21 cellular contexts compared by ENCODE assay signal in the genomic region with DNA sequence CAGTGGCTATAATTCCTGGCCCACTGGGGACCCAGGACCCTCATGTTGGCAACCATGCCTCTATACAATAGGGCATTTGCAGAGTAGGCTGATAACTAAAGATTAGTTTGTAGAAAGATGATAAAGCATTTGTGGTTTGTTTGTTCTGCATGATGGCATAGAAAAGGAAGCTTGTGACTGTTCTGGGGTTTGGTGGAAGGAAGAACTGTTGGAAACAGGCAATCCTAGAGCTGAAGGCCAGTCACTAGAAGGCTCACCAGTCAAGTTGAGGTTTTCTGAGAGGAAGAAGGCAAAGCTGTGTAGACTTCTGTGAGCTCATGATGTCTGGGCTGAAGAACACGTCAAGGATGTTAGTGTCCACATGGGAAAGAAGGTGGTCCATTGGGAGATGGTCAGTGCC.
DNase-seq lines count a peak whose midpoint lies in the region; ATAC-seq, FAIRE-seq and TF ChIP-seq lines count a peak whose summit lies in the region.
"Had no signal": no experiment of that assay in that cellular context is flagged by ENCODE, and none has a peak within 500 bp of the region (broad histone marks: within the 10 kb centered on the region; RNA-seq: fewer than 3 reads in every experiment).

No MANE protein-coding gene starts in this region.

- H3K27me3 ChIP-seq in IMR-90 (ENCODE audit: control insufficient read depth, insufficient read depth, low read length) (no peaks in the 10 kb centered on the region), PC-3 (ENCODE audit: low read length) (no peaks in the 10 kb centered on the region), astrocyte (ENCODE audit: insufficient read depth, low read length) (no peaks in the 10 kb centered on the region)
- H3K27me3 ChIP-seq: SJCRH30 had no signal

- ATAC-seq in IMR-90 (ENCODE audit: low read depth) (no peak), PC-3 (peak; percentile 48), GM21737 (IDR thresholded peaks at IDR 0.05; ENCODE audit: unreplicated experiment) (no peak)
- ATAC-seq: CD8-positive, alpha-beta T cell had no signal

- FAIRE-seq in astrocyte (lab: Jason Lieb, UNC): peak; percentile 67
- FAIRE-seq: GM12892 had no signal

- H3K36me3 Mint-ChIP-seq in astrocyte (ENCODE audit: low read depth, unreplicated experiment) (no peaks in the 10 kb centered on the region), progenitor cell of endocrine pancreas (ENCODE audit: insufficient read depth) (peaks cover 2% of the 10 kb centered on the region)
- H3K36me3 Mint-ChIP-seq: CD8-positive, alpha-beta T cell had no signal

- H4K20me1 ChIP-seq in IMR-90 (ENCODE audit: insufficient read depth, low read length): no peaks in the 10 kb centered on the region
- no peaks in the 10 kb centered on the region for H4K20me1 ChIP-seq in PC-3 (ENCODE audit: low read length)
- no peaks in the 10 kb centered on the region for H4K20me1 ChIP-seq in astrocyte (ENCODE audit: insufficient read depth, low read length)

- dilution Hi-C loops in IMR-90 (cut with HindIII; ENCODE audit: low sequenced_read_pairs, unreplicated experiment): no loop called here

- intact Hi-C loops in IMR-90 (cut with micrococcal nuclease) (no loop called here), PC-3 (cut with micrococcal nuclease) (no loop called here)

- no peak overlapping the region for H3K27ac Mint-ChIP-seq in astrocyte (ENCODE audit: unreplicated experiment)
- H3K27ac Mint-ChIP-seq in progenitor cell of endocrine pancreas: no peak overlapping the region
- H3K27ac Mint-ChIP-seq: B cell; CD8-positive, alpha-beta T cell had no signal

- no peaks in the 10 kb centered on the region for H3K79me2 ChIP-seq in PC-3 (ENCODE audit: low read length)
- H3K79me2 ChIP-seq in astrocyte (ENCODE audit: insufficient read depth, low read length): no peaks in the 10 kb centered on the region

- H2BK120ac ChIP-seq in IMR-90 (ENCODE audit: low read depth, low read length): no peak overlapping the region

- H3K9me2 ChIP-seq in PC-3 (replicated peaks; ENCODE audit: low read length): no peaks in the 10 kb centered on the region

- no peak overlapping the region for H3K23ac ChIP-seq in IMR-90 (ENCODE audit: low read depth, low read length)

- CTCF ChIA-PET in IMR-90 (lab: Yijun Ruan, JAX): interaction anchor here (0.6 kb wide), 1 partner anchor 1170 kb away, joined by 6 read pairs; no protein-coding TSS in a partner anchor
- CTCF ChIA-PET in PC-3 (lab: Charles Lee): interaction anchor here (0.9 kb wide), 1 partner anchor 94 kb away, joined by 3 read pairs; no protein-coding TSS in a partner anchor

- TF ChIP-seq RAD21 in IMR-90 (IDR thresholded peaks at IDR 0.05; ENCODE audit: low read length): no peak

- no peak overlapping the region for H4K5ac ChIP-seq in IMR-90 (ENCODE audit: low read depth, low read length)

- no peak overlapping the region for H3K9ac ChIP-seq in IMR-90 (ENCODE audit: low read depth, low read length)
- H3K9ac ChIP-seq in PC-3 (ENCODE audit: low read length): no peak overlapping the region
- no peak overlapping the region for H3K9ac ChIP-seq in astrocyte (ENCODE audit: low read length)
- H3K9ac ChIP-seq: KMS-11 had no signal

- DNase-seq in IMR-90 (peak; percentile 18), PC-3 (peak; percentile 58), astrocyte (ENCODE audit: low read depth) (no peak), AG08395 (ENCODE audit: low spot score) (no peak), progenitor cell of endocrine pancreas (ENCODE audit: low spot score, unreplicated experiment) (no peak)
- DNase-seq in effector CD8-positive, alpha-beta T cell (lab: John Stamatoyannopoulos, UW): no peak
- DNase-seq: ACHN; CD8-positive, alpha-beta T cell; DND-41; GF-D8; GOT3; MM.1S; NCI-H1105; NCI-H1694 treated with DMSO at 0.1 percent for 48 hours; NCI-H446; NCI-H69; SJCRH30 had no signal

- no peaks in the 10 kb centered on the region for H3F3A ChIP-seq in PC-3 (ENCODE audit: low read length, unreplicated experiment)

- in situ Hi-C loops in IMR-90 (cut with MboI; ENCODE audit: low sequenced_read_pairs): no loop called here

- H3K79me1 ChIP-seq in IMR-90 (ENCODE audit: low read depth in 1 of 2, low read length in 2 of 2): no peaks in the 10 kb centered on the region

- H3K27ac ChIP-seq in IMR-90 (ENCODE audit: insufficient read depth, low read length) (no peak overlapping the region), PC-3 (ENCODE audit: low read length) (no peak overlapping the region), astrocyte (ENCODE audit: low read depth, low read length) (no peak overlapping the region)
- H3K27ac ChIP-seq: KMS-11, SJCRH30 had no signal

- no peak overlapping the region for H2BK5ac ChIP-seq in IMR-90 (ENCODE audit: low read depth, low read length, poor library complexity, severe bottlenecking)

- no peak overlapping the region for H3K4me2 ChIP-seq in IMR-90 (ENCODE audit: low read depth, low read length)
- H3K4me2 ChIP-seq in PC-3 (ENCODE audit: low read length): peak overlapping the region; percentile 16; the same call in 1 of the 2 replicates
- no peak overlapping the region for H3K4me2 ChIP-seq in astrocyte (ENCODE audit: low read length)
- H3K4me2 ChIP-seq: KMS-11 had no signal

- H3K18ac ChIP-seq in IMR-90 (ENCODE audit: low read depth, low read length): no peak overlapping the region; the same call in 1 of the 2 replicates

- no peak for TF ChIP-seq CTCF in IMR-90 (conservative IDR thresholded peaks at IDR 0.05; ENCODE audit: low read depth, low read length)
- no peak for TF ChIP-seq CTCF in PC-3 (conservative IDR thresholded peaks at IDR 0.05; ENCODE audit: low read depth, low read length)
- no peak for TF ChIP-seq CTCF in astrocyte (IDR thresholded peaks at IDR 0.05; ENCODE audit: insufficient read depth, low read depth, low read length)
- TF ChIP-seq CTCF in progenitor cell of endocrine pancreas (IDR thresholded peaks at IDR 0.05; ENCODE audit: unreplicated experiment): no peak

- H2AK5ac ChIP-seq in IMR-90 (ENCODE audit: low read depth, low read length): no peak overlapping the region

- peaks cover 10% of the 10 kb centered on the region for H3K9me1 ChIP-seq in IMR-90 (ENCODE audit: insufficient read depth, low read length)

- TF ChIP-seq POLR2A in IMR-90 (IDR thresholded peaks at IDR 0.05; ENCODE audit: low read depth, low read length): no peak

- H3K27me3 Mint-ChIP-seq in astrocyte (ENCODE audit: low read depth, unreplicated experiment): no peaks in the 10 kb centered on the region
- H3K27me3 Mint-ChIP-seq in progenitor cell of endocrine pancreas: no peaks in the 10 kb centered on the region

- H2AFZ ChIP-seq in IMR-90 (replicated peaks; ENCODE audit: low read length, poor library complexity): no peak overlapping the region
- no peak overlapping the region for H2AFZ ChIP-seq in PC-3 (ENCODE audit: low read length)
- no peak overlapping the region for H2AFZ ChIP-seq in astrocyte (ENCODE audit: low read depth, low read length)

- H3K4me1 Mint-ChIP-seq in astrocyte (ENCODE audit: low read depth, unreplicated experiment) (peaks cover 20% of the 10 kb centered on the region), progenitor cell of endocrine pancreas (ENCODE audit: low read depth) (peaks cover 12% of the 10 kb centered on the region)
- H3K4me1 Mint-ChIP-seq: B cell had no signal

- H2AK9ac ChIP-seq in IMR-90 (replicated peaks; ENCODE audit: low read depth, low read length, poor library complexity): no peak overlapping the region

- H3K9me3 Mint-ChIP-seq in astrocyte (ENCODE audit: unreplicated experiment) (peaks cover 5% of the 10 kb centered on the region), progenitor cell of endocrine pancreas (ENCODE audit: low read depth) (peaks cover 6% of the 10 kb centered on the region)
- H3K9me3 Mint-ChIP-seq: CD8-positive, alpha-beta T cell had no signal

- H3K4me3 Mint-ChIP-seq in astrocyte (ENCODE audit: unreplicated experiment) (no peak overlapping the region), progenitor cell of endocrine pancreas (ENCODE audit: low read depth) (no peak overlapping the region)
- H3K4me3 Mint-ChIP-seq: B cell; CD8-positive, alpha-beta T cell had no signal

- H3K4me3 ChIP-seq in IMR-90 (ENCODE audit: insufficient read depth, low read depth, low read length) (no peak overlapping the region), PC-3 (ENCODE audit: low read length) (no peak overlapping the region), astrocyte (ENCODE audit: insufficient read depth, low read depth, low read length) (no peak overlapping the region)
- H3K4me3 ChIP-seq: SJCRH30 had no signal

- peaks cover 5% of the 10 kb centered on the region for H3K4me1 ChIP-seq in IMR-90 (ENCODE audit: control insufficient read depth, insufficient read depth, low read length)
- peaks cover 45% of the 10 kb centered on the region for H3K4me1 ChIP-seq in PC-3 (ENCODE audit: insufficient read depth, low read length)
- H3K4me1 ChIP-seq in astrocyte (ENCODE audit: insufficient read depth, low read length): peaks cover 16% of the 10 kb centered on the region

- BruUV-seq in IMR-90 (replicated peaks; lab: Mats Ljungman, UMichigan): no TSS peak
- no TSS peak for BruUV-seq in PC-3 (replicated peaks; lab: Mats Ljungman, UMichigan)

- H3K4ac ChIP-seq in IMR-90 (ENCODE audit: low read depth, low read length): no peak overlapping the region

- WGBS in IMR-90 (ENCODE audit: extremely low coverage in 2 of 2, insufficient read length in 1 of 2), 2 experiments: 80% methylated on average over 1 of the region's 1 CpG; no CpG with 5 or more reads in 1 of the 2 experiments

- no peak overlapping the region for H4K91ac ChIP-seq in IMR-90 (ENCODE audit: insufficient read depth, low read depth, low read length)

- H3K14ac ChIP-seq in IMR-90 (replicated peaks; ENCODE audit: low read depth, low read length): no peak overlapping the region

- H2BK20ac ChIP-seq in IMR-90 (ENCODE audit: low read depth, low read length): no peak overlapping the region

- H3K9me3 ChIP-seq in IMR-90 (ENCODE audit: control insufficient read depth, insufficient read depth, low read length): no peaks in the 10 kb centered on the region
- H3K9me3 ChIP-seq in PC-3 (ENCODE audit: low read length): no peaks in the 10 kb centered on the region
- H3K9me3 ChIP-seq in astrocyte (ENCODE audit: insufficient read depth, low read depth, low read length): no peaks in the 10 kb centered on the region
- H3K9me3 ChIP-seq: SJCRH30 had no signal

- POLR2A ChIA-PET in IMR-90 (lab: Charles Lee; ENCODE audit: unreplicated experiment) (no interaction called here), PC-3 (lab: Charles Lee; ENCODE audit: unreplicated experiment) (interaction anchor here (0.6 kb wide), 1 partner anchor 746 kb away, joined by 3 read pairs; no protein-coding TSS in a partner anchor)

- H3K36me3 ChIP-seq in IMR-90 (ENCODE audit: control insufficient read depth, insufficient read depth, low read length) (no peaks in the 10 kb centered on the region), PC-3 (ENCODE audit: low read depth, low read length) (no peaks in the 10 kb centered on the region), astrocyte (ENCODE audit: insufficient read depth, low read length) (no peaks in the 10 kb centered on the region)
- H3K36me3 ChIP-seq: SJCRH30 had no signal

- no peak overlapping the region for H3K56ac ChIP-seq in IMR-90 (ENCODE audit: extremely low read depth, insufficient read depth, low read length)

- H2BK15ac ChIP-seq in IMR-90 (ENCODE audit: low read depth, low read length): no peak overlapping the region

- no peak overlapping the region for H4K8ac ChIP-seq in IMR-90 (ENCODE audit: low read depth in 2 of 2, low read length in 2 of 2)

TF ChIP-seq in IMR-90, 13 proteins besides CTCF, POLR2A, EP300 and RAD21 (continues in another document):
- TF ChIP-seq RCOR1 (IDR thresholded peaks at IDR 0.05; ENCODE audit: insufficient replicate concordance, low read length): no peak

Comparison
In these comparisons a context has a peak if more than half of its experiments do, and no peak if none do; other contexts are left out.
1. DNase-seq: peak in IMR-90 (single experiment) and PC-3 (single experiment); none in astrocyte (single experiment), effector CD8-positive, alpha-beta T cell (single experiment), AG08395 (single experiment) and progenitor cell of endocrine pancreas (single experiment).